Comparison of ENCODE assay signal across 21 cellular contexts in the genomic region with DNA sequence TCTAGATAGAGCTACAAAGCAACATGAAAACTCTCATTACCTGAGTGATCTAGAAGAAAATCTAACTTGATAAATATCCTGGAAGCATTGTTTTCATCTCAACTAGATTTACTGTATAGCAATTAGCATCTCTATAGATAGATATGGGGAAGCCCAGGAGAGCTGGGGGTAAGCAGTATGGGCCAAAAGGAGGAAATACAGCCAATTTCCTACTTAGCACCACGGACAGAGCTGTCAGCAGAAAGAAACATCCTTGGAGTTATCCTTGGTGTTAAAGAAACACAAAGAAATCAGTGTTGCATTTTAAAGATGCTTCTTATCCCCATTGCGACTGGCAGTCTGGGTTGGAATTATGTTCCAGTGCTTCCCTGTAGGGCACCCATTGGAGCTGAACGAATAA.
A peak's percentile ranks its signal among the peaks of the same experiment; 100 is the strongest.
DNase-seq lines count a peak whose midpoint lies in the region; ATAC-seq and TF ChIP-seq lines count a peak whose summit lies in the region.
"Had no signal": no experiment of that assay in that cellular context is flagged by ENCODE, and none has a peak within 500 bp of the region (broad histone marks: within the 10 kb centered on the region; RNA-seq: fewer than 3 reads in every experiment).

No MANE protein-coding gene starts in this region.

- peaks cover 19% of the 10 kb centered on the region for H3K4me1 Mint-ChIP-seq in WTC11
- H3K4me1 Mint-ChIP-seq in activated T-helper 2 cell treated with anti-CD3 and anti-CD28 coated beads, Interferon-gamma antibody, Interleukin-2, Interleukin-4, amounts not matched to agents 10 μg/mL and 5 μg/mL and 100 μg/mL, durations not matched to agents 14 hours and 24 hours and 36 hours (ENCODE audit: low read depth) = peaks cover 25% of the 10 kb centered on the region

- H3K27me3 Mint-ChIP-seq in WTC11 (ENCODE audit: low read depth) = no peaks in the 10 kb centered on the region
- no peaks in the 10 kb centered on the region for H3K27me3 Mint-ChIP-seq in activated T-helper 2 cell treated with anti-CD3 and anti-CD28 coated beads, Interferon-gamma antibody, Interleukin-2, Interleukin-4, amounts not matched to agents 10 μg/mL and 5 μg/mL and 100 μg/mL, durations not matched to agents 14 hours and 24 hours and 36 hours (ENCODE audit: low read depth)
- H3K27me3 Mint-ChIP-seq: natural killer cell treated with Interleukin-12 subunit alpha and Interleukin-12 subunit beta and Interleukin-15 and Interleukin-18, amount 100 ng/mL, for 72 hours had no signal

- POLR2A ChIA-PET in WTC11 (lab: Charles Lee) = no interaction called here

- DNase-seq in G401 (ENCODE audit: low spot score) (peak; percentile 55), WTC11 (ENCODE audit: low spot score) (no peak), iPS-NIHi7 (ENCODE audit: extremely low spot score) (peak; percentile 16), occipital lobe (lab: John Stamatoyannopoulos, UW) (no peak)
- no peak for DNase-seq in activated T-helper 2 cell treated with anti-CD3 and anti-CD28 coated beads, Interferon-gamma antibody, Interleukin-2, Interleukin-4, amounts not matched to agents 10 μg/mL and 5 μg/mL and 100 μg/mL, durations not matched to agents 14 hours and 24 hours and 36 hours (ENCODE audit: low spot score)
- DNase-seq: activated CD4-positive, alpha-beta T cell treated with anti-CD3 and anti-CD28 coated beads, Interleukin-2, amount 50 U/mL, for 48 hours; activated T-cell treated with anti-CD3 and anti-CD28 coated beads, Interleukin-2, amount 50 U/mL, for 48 hours; GOT3; kidney glomerular epithelial cell; lower lobe of right lung; NCI-H1092; NCI-H1694; NCI-H446; NCI-H748 treated with DMSO at 0.1 percent for 48 hours; stimulated activated CD4-positive, alpha-beta T cell treated with anti-CD3 and anti-CD28 coated beads, Interleukin-4, amount 100 ng/mL, for 24 hours; T-helper 1 cell; tibial artery had no signal

- no peak for TF ChIP-seq EP300 in Ishikawa (IDR thresholded peaks at IDR 0.05; ENCODE audit: borderline replicate concordance)

- H3K27ac Mint-ChIP-seq in WTC11 = no peak overlapping the region
- no peak overlapping the region for H3K27ac Mint-ChIP-seq in activated T-helper 2 cell treated with anti-CD3 and anti-CD28 coated beads, Interferon-gamma antibody, Interleukin-2, Interleukin-4, amounts not matched to agents 10 μg/mL and 5 μg/mL and 100 μg/mL, durations not matched to agents 14 hours and 24 hours and 36 hours
- H3K27ac Mint-ChIP-seq: natural killer cell treated with Interleukin-12 subunit alpha and Interleukin-12 subunit beta and Interleukin-15 and Interleukin-18, amount 100 ng/mL, for 72 hours had no signal

- CTCF ChIA-PET in WTC11 (lab: Charles Lee) = interaction anchor here (0.8 to 3.9 kb wide), 8 partner anchors 10 to 129 kb away, joined by 3 to 43 read pairs (median 7); no protein-coding TSS in a partner anchor

- ATAC-seq in WTC11 (peak; percentile 63), GM19328 (IDR thresholded peaks at IDR 0.05; ENCODE audit: unreplicated experiment) (no peak)
- ATAC-seq: activated CD4-positive, CD25-positive, alpha-beta regulatory T cell treated with anti-CD3 and anti-CD28 coated beads, Interleukin-2, amount 50 U/mL, for 24 hours; natural killer cell treated with Interleukin-12 subunit alpha and Interleukin-12 subunit beta and Interleukin-15 and Interleukin-18, amount 100 ng/mL, for 72 hours had no signal

- in situ Hi-C loops in G401 (cut with HindIII; ENCODE audit: low sequenced_read_pairs) = no loop called here

- peaks cover 2% of the 10 kb centered on the region for H3K36me3 Mint-ChIP-seq in WTC11
- H3K36me3 Mint-ChIP-seq in activated T-helper 2 cell treated with anti-CD3 and anti-CD28 coated beads, Interferon-gamma antibody, Interleukin-2, Interleukin-4, amounts not matched to agents 10 μg/mL and 5 μg/mL and 100 μg/mL, durations not matched to agents 14 hours and 24 hours and 36 hours (ENCODE audit: low read depth) = no peaks in the 10 kb centered on the region
- H3K36me3 Mint-ChIP-seq: natural killer cell treated with Interleukin-12 subunit alpha and Interleukin-12 subunit beta and Interleukin-15 and Interleukin-18, amount 100 ng/mL, for 72 hours had no signal

- intact Hi-C loops in activated T-helper 2 cell treated with anti-CD3 and anti-CD28 coated beads, Interferon-gamma antibody, Interleukin-2, Interleukin-4, amounts not matched to agents 10 μg/mL and 5 μg/mL and 100 μg/mL, durations not matched to agents 14 hours and 24 hours and 36 hours (cut with micrococcal nuclease) = no loop called here

- no peak overlapping the region for H3K4me3 Mint-ChIP-seq in WTC11
- no peak overlapping the region for H3K4me3 Mint-ChIP-seq in activated T-helper 2 cell treated with anti-CD3 and anti-CD28 coated beads, Interferon-gamma antibody, Interleukin-2, Interleukin-4, amounts not matched to agents 10 μg/mL and 5 μg/mL and 100 μg/mL, durations not matched to agents 14 hours and 24 hours and 36 hours (ENCODE audit: low read depth)
- H3K4me3 Mint-ChIP-seq: natural killer cell treated with Interleukin-12 subunit alpha and Interleukin-12 subunit beta and Interleukin-15 and Interleukin-18, amount 100 ng/mL, for 72 hours had no signal

- no peak for TF ChIP-seq RAD21 in Ishikawa (IDR thresholded peaks at IDR 0.05; ENCODE audit: low read depth)

- no peak for TF ChIP-seq CTCF in WTC11 (IDR thresholded peaks at IDR 0.05)

- H3K9me3 Mint-ChIP-seq in WTC11 = peaks cover 3% of the 10 kb centered on the region
- no peaks in the 10 kb centered on the region for H3K9me3 Mint-ChIP-seq in activated T-helper 2 cell treated with anti-CD3 and anti-CD28 coated beads, Interferon-gamma antibody, Interleukin-2, Interleukin-4, amounts not matched to agents 10 μg/mL and 5 μg/mL and 100 μg/mL, durations not matched to agents 14 hours and 24 hours and 36 hours
- H3K9me3 Mint-ChIP-seq: natural killer cell treated with Interleukin-12 subunit alpha and Interleukin-12 subunit beta and Interleukin-15 and Interleukin-18, amount 100 ng/mL, for 72 hours had no signal

TF ChIP-seq in Ishikawa, 13 proteins besides CTCF, POLR2A, EP300 and RAD21:
- TF ChIP-seq, protein P1, sequence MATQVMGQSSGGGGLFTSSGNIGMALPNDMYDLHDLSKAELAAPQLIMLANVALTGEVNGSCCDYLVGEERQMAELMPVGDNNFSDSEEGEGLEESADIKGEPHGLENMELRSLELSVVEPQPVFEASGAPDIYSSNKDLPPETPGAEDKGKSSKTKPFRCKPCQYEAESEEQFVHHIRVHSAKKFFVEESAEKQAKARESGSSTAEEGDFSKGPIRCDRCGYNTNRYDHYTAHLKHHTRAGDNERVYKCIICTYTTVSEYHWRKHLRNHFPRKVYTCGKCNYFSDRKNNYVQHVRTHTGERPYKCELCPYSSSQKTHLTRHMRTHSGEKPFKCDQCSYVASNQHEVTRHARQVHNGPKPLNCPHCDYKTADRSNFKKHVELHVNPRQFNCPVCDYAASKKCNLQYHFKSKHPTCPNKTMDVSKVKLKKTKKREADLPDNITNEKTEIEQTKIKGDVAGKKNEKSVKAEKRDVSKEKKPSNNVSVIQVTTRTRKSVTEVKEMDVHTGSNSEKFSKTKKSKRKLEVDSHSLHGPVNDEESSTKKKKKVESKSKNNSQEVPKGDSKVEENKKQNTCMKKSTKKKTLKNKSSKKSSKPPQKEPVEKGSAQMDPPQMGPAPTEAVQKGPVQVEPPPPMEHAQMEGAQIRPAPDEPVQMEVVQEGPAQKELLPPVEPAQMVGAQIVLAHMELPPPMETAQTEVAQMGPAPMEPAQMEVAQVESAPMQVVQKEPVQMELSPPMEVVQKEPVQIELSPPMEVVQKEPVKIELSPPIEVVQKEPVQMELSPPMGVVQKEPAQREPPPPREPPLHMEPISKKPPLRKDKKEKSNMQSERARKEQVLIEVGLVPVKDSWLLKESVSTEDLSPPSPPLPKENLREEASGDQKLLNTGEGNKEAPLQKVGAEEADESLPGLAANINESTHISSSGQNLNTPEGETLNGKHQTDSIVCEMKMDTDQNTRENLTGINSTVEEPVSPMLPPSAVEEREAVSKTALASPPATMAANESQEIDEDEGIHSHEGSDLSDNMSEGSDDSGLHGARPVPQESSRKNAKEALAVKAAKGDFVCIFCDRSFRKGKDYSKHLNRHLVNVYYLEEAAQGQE (IDR thresholded peaks at IDR 0.05; ENCODE audit: low read depth) = peak; percentile 79
- TF ChIP-seq FOXM1 (IDR thresholded peaks at IDR 0.05; ENCODE audit: borderline replicate concordance, low read depth) (no peak), ZBTB7A (IDR thresholded peaks at IDR 0.05; ENCODE audit: low read depth) (no peak), TCF12 (IDR thresholded peaks at IDR 0.05; ENCODE audit: low read depth) (no peak), YY1 (IDR thresholded peaks at IDR 0.05; ENCODE audit: low read depth) (no peak)

TF ChIP-seq in WTC11, 78 proteins besides CTCF, POLR2A, EP300 and RAD21:
- TF ChIP-seq ZNF317 (CRISPR knock-in tag; IDR thresholded peaks at IDR 0.05; ENCODE audit: borderline replicate concordance, low read depth) (no peak), HMGA2 (CRISPR knock-in tag; IDR thresholded peaks at IDR 0.05) (no peak)
TF ChIP-seq in WTC11: peak in this region for 0.

Comparison
In these comparisons a context has a peak if more than half of its experiments do, and no peak if none do; other contexts are left out.
1. DNase-seq: peak in G401 (single experiment) and iPS-NIHi7 (single experiment); none in WTC11 (single experiment), occipital lobe (single experiment) and activated T-helper 2 cell treated with anti-CD3 and anti-CD28 coated beads, Interferon-gamma antibody, Interleukin-2, Interleukin-4, amounts not matched to agents 10 μg/mL and 5 μg/mL and 100 μg/mL, durations not matched to agents 14 hours and 24 hours and 36 hours (single experiment).